In the genomic region with DNA sequence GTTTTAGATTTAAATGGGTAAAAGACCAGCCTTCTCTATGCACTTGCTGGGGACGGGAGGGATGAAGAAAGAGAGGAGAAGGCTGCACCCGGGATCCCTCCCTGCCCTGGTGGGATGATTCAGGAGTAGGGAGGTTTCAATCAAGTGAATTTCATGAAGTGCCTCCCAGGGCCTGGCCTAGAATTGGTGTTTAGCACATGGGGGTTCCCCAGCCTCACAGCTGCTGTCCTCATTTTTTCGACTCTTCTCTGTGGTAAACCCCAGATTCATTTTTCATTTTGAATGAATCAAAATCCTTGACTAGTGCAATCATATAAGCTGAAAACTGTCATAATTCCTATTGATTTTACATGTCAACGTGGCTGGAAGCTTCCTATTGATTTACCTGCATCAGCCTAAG, we compare ENCODE assay signal across 18 cellular contexts.
DNase-seq lines count a peak whose midpoint lies in the region; ATAC-seq lines count a peak whose summit lies in the region.
"Had no signal": no experiment of that assay in that cellular context is flagged by ENCODE, and none has a peak within 500 bp of the region (broad histone marks: within the 10 kb centered on the region; RNA-seq: fewer than 3 reads in every experiment).

No MANE protein-coding gene starts in this region.

- peaks cover 16% of the 10 kb centered on the region for H3K27me3 Mint-ChIP-seq in activated CD4-positive, alpha-beta T cell treated with anti-CD3 and anti-CD28 coated beads, Interleukin-2, amount 10 ng/mL, durations not matched to agents 24 days and 14 days
- no peaks in the 10 kb centered on the region for H3K27me3 Mint-ChIP-seq in activated T-cell treated with anti-CD3 and anti-CD28 coated beads, Interleukin-2, amount 50 U/mL, for 4 hours (ENCODE audit: low read depth)
- H3K27me3 Mint-ChIP-seq: activated B cell treated with CpG ODN at 0.5 μM for 24 hours; central memory CD8-positive, alpha-beta T cell; natural killer cell treated with Interleukin-12 subunit alpha and Interleukin-12 subunit beta and Interleukin-15 and Interleukin-18, amount 100 ng/mL, for 72 hours; type B pancreatic cell had no signal

- H3K4me1 Mint-ChIP-seq in activated CD4-positive, alpha-beta T cell treated with anti-CD3 and anti-CD28 coated beads, Interleukin-2, amount 10 ng/mL, durations not matched to agents 24 days and 14 days = peaks cover 39% of the 10 kb centered on the region
- H3K4me1 Mint-ChIP-seq in activated T-cell treated with anti-CD3 and anti-CD28 coated beads, Interleukin-2, amount 50 U/mL, for 4 hours (ENCODE audit: low read depth) = peaks cover 39% of the 10 kb centered on the region

- H3K27ac Mint-ChIP-seq in activated CD4-positive, alpha-beta T cell treated with anti-CD3 and anti-CD28 coated beads, Interleukin-2, amount 10 ng/mL, durations not matched to agents 24 days and 14 days = no peak overlapping the region
- H3K27ac Mint-ChIP-seq: activated B cell treated with CpG ODN at 0.5 μM for 24 hours; natural killer cell treated with Interleukin-12 subunit alpha and Interleukin-12 subunit beta and Interleukin-15 and Interleukin-18, amount 100 ng/mL, for 72 hours; type B pancreatic cell had no signal

- DNase-seq in activated CD4-positive, alpha-beta T cell treated with anti-CD3 and anti-CD28 coated beads, Interleukin-2, amount 10 ng/mL, durations not matched to agents 24 days and 14 days = peak; percentile 65
- DNase-seq in activated CD4-positive, alpha-beta T cell treated with anti-CD3 and anti-CD28 coated beads, Interleukin-2, amount 50 U/mL, for 4 hours = no peak
- DNase-seq in activated T-cell treated with anti-CD3 and anti-CD28 coated beads, Interleukin-2, amount 50 U/mL, for 4 hours = no peak
- peak; percentile 14 for DNase-seq in stimulated activated CD4-positive, alpha-beta T cell treated with anti-CD3 and anti-CD28 coated beads, Interleukin-4, amount 100 ng/mL, for 1 hour
- DNase-seq in NCI-H1092 treated with DMSO at 0.1 percent for 48 hours (lab: John Stamatoyannopoulos, UW) = no peak
- no peak for DNase-seq in activated effector memory CD4-positive, alpha-beta T cell treated with anti-CD3 and anti-CD28 coated beads, Interleukin-2, amount 50 U/mL, for 16 hours
- DNase-seq: activated B cell treated with CpG ODN at 0.5 μM for 24 hours, COR-L47, HCEC 1CT, hippocampal formation, left ventricle myocardium inferior, NCI-H2081 had no signal

- peaks cover 47% of the 10 kb centered on the region for H3K36me3 Mint-ChIP-seq in activated CD4-positive, alpha-beta T cell treated with anti-CD3 and anti-CD28 coated beads, Interleukin-2, amount 10 ng/mL, durations not matched to agents 24 days and 14 days (ENCODE audit: low read depth)
- H3K36me3 Mint-ChIP-seq in activated T-cell treated with anti-CD3 and anti-CD28 coated beads, Interleukin-2, amount 50 U/mL, for 4 hours (ENCODE audit: insufficient read depth) = peaks cover 36% of the 10 kb centered on the region

- no peak overlapping the region for H3K4me3 Mint-ChIP-seq in activated CD4-positive, alpha-beta T cell treated with anti-CD3 and anti-CD28 coated beads, Interleukin-2, amount 10 ng/mL, durations not matched to agents 24 days and 14 days
- no peak overlapping the region for H3K4me3 Mint-ChIP-seq in activated T-cell treated with anti-CD3 and anti-CD28 coated beads, Interleukin-2, amount 50 U/mL, for 4 hours
- H3K4me3 Mint-ChIP-seq: activated B cell treated with CpG ODN at 0.5 μM for 24 hours; central memory CD8-positive, alpha-beta T cell; natural killer cell treated with Interleukin-12 subunit alpha and Interleukin-12 subunit beta and Interleukin-15 and Interleukin-18, amount 100 ng/mL, for 72 hours; type B pancreatic cell had no signal

- peak; percentile 33 for ATAC-seq in HG02678 (IDR thresholded peaks at IDR 0.05; ENCODE audit: unreplicated experiment)
- ATAC-seq in activated T-cell treated with anti-CD3 and anti-CD28 coated beads, Interleukin-2, amount 50 U/mL, for 4 hours = peak; percentile 15 to 20
- no peak for ATAC-seq in GM21381 (IDR thresholded peaks at IDR 0.05; ENCODE audit: unreplicated experiment)
- ATAC-seq: sciatic nerve had no signal

- no peaks in the 10 kb centered on the region for H3K9me3 Mint-ChIP-seq in activated CD4-positive, alpha-beta T cell treated with anti-CD3 and anti-CD28 coated beads, Interleukin-2, amount 10 ng/mL, durations not matched to agents 24 days and 14 days
- H3K9me3 Mint-ChIP-seq in activated T-cell treated with anti-CD3 and anti-CD28 coated beads, Interleukin-2, amount 50 U/mL, for 4 hours = no peaks in the 10 kb centered on the region
- H3K9me3 Mint-ChIP-seq: activated B cell treated with CpG ODN at 0.5 μM for 24 hours; central memory CD8-positive, alpha-beta T cell; natural killer cell treated with Interleukin-12 subunit alpha and Interleukin-12 subunit beta and Interleukin-15 and Interleukin-18, amount 100 ng/mL, for 72 hours; type B pancreatic cell had no signal

- intact Hi-C loops in activated CD4-positive, alpha-beta T cell treated with anti-CD3 and anti-CD28 coated beads, Interleukin-2, amount 10 ng/mL, durations not matched to agents 24 days and 14 days (cut with micrococcal nuclease) = loop anchor here (2.0 to 10.0 kb wide), 2 partner anchors 179 to 1107 kb away; no protein-coding TSS in a partner anchor

Comparison
In these comparisons a context has a peak if more than half of its experiments do, and no peak if none do; other contexts are left out.
1. DNase-seq: peak in activated CD4-positive, alpha-beta T cell treated with anti-CD3 and anti-CD28 coated beads, Interleukin-2, amount 10 ng/mL, durations not matched to agents 24 days and 14 days (single experiment) and stimulated activated CD4-positive, alpha-beta T cell treated with anti-CD3 and anti-CD28 coated beads, Interleukin-4, amount 100 ng/mL, for 1 hour (single experiment); none in activated CD4-positive, alpha-beta T cell treated with anti-CD3 and anti-CD28 coated beads, Interleukin-2, amount 50 U/mL, for 4 hours (0 of 2), activated T-cell treated with anti-CD3 and anti-CD28 coated beads, Interleukin-2, amount 50 U/mL, for 4 hours (single experiment), NCI-H1092 treated with DMSO at 0.1 percent for 48 hours (single experiment) and activated effector memory CD4-positive, alpha-beta T cell treated with anti-CD3 and anti-CD28 coated beads, Interleukin-2, amount 50 U/mL, for 16 hours (single experiment).